Comparison of ENCODE assay signal across 8 cellular contexts in the genomic region with DNA sequence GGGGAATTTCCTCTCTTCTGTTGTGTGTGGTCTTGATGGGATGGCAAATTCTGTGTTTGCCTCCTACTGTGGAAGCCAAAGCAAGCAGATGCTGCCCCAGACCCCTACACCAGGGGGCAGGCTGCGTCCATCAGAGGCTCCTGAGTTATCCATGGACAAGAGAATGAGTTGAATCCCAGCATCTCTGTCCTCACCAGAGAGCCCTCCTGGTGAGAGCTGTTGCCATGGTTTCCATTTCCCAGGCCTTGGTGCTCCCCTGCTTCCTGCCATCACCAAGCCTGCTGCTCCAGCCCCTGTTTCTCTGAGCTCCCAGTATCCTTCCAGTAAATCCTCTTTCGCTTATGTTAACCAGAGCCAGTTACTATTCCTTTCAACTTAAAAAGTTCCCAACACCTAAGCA. TPM values are rescaled to one million over a fixed set of nuclear protein-coding genes. Genes with fewer than 3 reads are reported as not detected.
DNase-seq lines count a peak whose midpoint lies in the region; ATAC-seq and TF ChIP-seq lines count a peak whose summit lies in the region.

No MANE protein-coding gene starts in this region.

- H3K4me1 Mint-ChIP-seq in stimulated activated memory B cell treated with anti-CD40 and anti-IgM and Interleukin-4, amounts not matched to agents 10 μg/mL and 1 μg/mL and 100 μg/mL, for 72 hours = no peaks in the 10 kb centered on the region

- no peak overlapping the region for H3K4me3 Mint-ChIP-seq in stimulated activated memory B cell treated with anti-CD40 and anti-IgM and Interleukin-4, amounts not matched to agents 10 μg/mL and 1 μg/mL and 100 μg/mL, for 72 hours

- no peak overlapping the region for H3K27ac Mint-ChIP-seq in stimulated activated memory B cell treated with anti-CD40 and anti-IgM and Interleukin-4, amounts not matched to agents 10 μg/mL and 1 μg/mL and 100 μg/mL, for 72 hours

- H3K27me3 Mint-ChIP-seq in stimulated activated memory B cell treated with anti-CD40 and anti-IgM and Interleukin-4, amounts not matched to agents 10 μg/mL and 1 μg/mL and 100 μg/mL, for 72 hours = peaks cover 27% of the 10 kb centered on the region

- peak; percentile 72 for TF ChIP-seq CTCF in GM12864 (IDR thresholded peaks at IDR 0.05; ENCODE audit: low read depth, low read length, missing control alignments)

- no peak for DNase-seq in GM12864 (ENCODE audit: low read depth)
- peak; percentile 84 for DNase-seq in LHCN-M2 (ENCODE audit: low read depth)
- DNase-seq in RKO (ENCODE audit: low spot score) = peak; percentile 64
- DNase-seq in epidermal melanocyte (ENCODE audit: insufficient read length, low spot score) = peak; percentile 55
- peak; percentile 81 for DNase-seq in myocyte (ENCODE audit: low read depth)
- DNase-seq in NOMO-1 treated with DMSO at 0.1 percent for 48 hours (lab: John Stamatoyannopoulos, UW; ENCODE audit: unreplicated experiment) = no peak
- no peak for DNase-seq in GF-D8 (lab: John Stamatoyannopoulos, UW)

- no peak for ATAC-seq in stimulated activated memory B cell treated with anti-CD40 and anti-IgM and Interleukin-4, amounts not matched to agents 10 μg/mL and 1 μg/mL and 100 μg/mL, for 72 hours

- no peaks in the 10 kb centered on the region for H3K36me3 Mint-ChIP-seq in stimulated activated memory B cell treated with anti-CD40 and anti-IgM and Interleukin-4, amounts not matched to agents 10 μg/mL and 1 μg/mL and 100 μg/mL, for 72 hours

- no peaks in the 10 kb centered on the region for H3K9me3 Mint-ChIP-seq in stimulated activated memory B cell treated with anti-CD40 and anti-IgM and Interleukin-4, amounts not matched to agents 10 μg/mL and 1 μg/mL and 100 μg/mL, for 72 hours

- no peak overlapping the region for H3K4me3 ChIP-seq in GM12864 (ENCODE audit: low read depth, low read length)

RNA-seq across cellular contexts. Expression of a gene that starts 20.4 kb away (rescaled TPM):
- total RNA-seq in LHCN-M2 (2014; rRNA removed) (127 and 134 TPM in 2 replicates), myocyte (60.5 and 62.6 TPM in 2 replicates)
- 45.6 TPM for polyA plus RNA-seq in LHCN-M2 (2012)
- polyA plus RNA-seq in myocyte (2012) = 37.0 TPM

Comparison
In these comparisons a context has a peak if more than half of its experiments do, and no peak if none do; other contexts are left out.
1. DNase-seq: peak in LHCN-M2 (single experiment), RKO (single experiment), epidermal melanocyte (single experiment) and myocyte (single experiment); none in GM12864 (single experiment), NOMO-1 treated with DMSO at 0.1 percent for 48 hours (single experiment) and GF-D8 (single experiment).